Comparison of ENCODE assay signal across 11 cellular contexts in the genomic region with DNA sequence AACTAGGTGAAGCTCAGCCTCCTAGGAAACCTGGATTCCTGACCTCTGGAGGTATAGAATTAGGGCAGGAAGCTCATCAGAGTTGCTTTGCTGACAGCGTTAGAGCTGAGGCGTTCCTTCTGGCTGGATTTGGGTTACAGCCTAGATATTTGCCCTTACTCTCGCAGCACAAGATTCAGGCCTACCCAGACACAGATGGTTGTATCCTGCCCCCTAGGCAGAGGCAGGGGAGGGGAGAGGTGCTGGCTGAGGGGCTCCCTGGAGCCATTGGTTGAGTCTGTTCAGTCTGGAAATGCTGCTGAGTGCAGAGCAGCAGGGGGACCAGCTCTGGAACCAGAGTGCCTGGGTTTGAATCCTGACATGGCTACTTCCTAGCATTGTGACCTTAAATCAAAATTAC.
DNase-seq lines count a peak whose midpoint lies in the region; ATAC-seq and TF ChIP-seq lines count a peak whose summit lies in the region.
"Had no signal": no experiment of that assay in that cellular context is flagged by ENCODE, and none has a peak within 500 bp of the region (broad histone marks: within the 10 kb centered on the region; RNA-seq: fewer than 3 reads in every experiment).

No MANE protein-coding gene starts in this region.

- H3K9me3 Mint-ChIP-seq in CD4-positive, CD25-positive, alpha-beta regulatory T cell = no peaks in the 10 kb centered on the region
- no peaks in the 10 kb centered on the region for H3K9me3 Mint-ChIP-seq in progenitor cell of endocrine pancreas (ENCODE audit: low read depth)
- no peaks in the 10 kb centered on the region for H3K9me3 Mint-ChIP-seq in T-helper 2 cell treated with Interferon-gamma antibody and Interleukin-4, amounts not matched to agents 5 μg/mL and 100 μg/mL, for 36 hours
- H3K9me3 Mint-ChIP-seq: activated naive CD4-positive, alpha-beta T cell treated with anti-CD3 and anti-CD28 coated beads, Interleukin-2, amount 50 U/mL, for 72 hours had no signal

- no peaks in the 10 kb centered on the region for H3K36me3 ChIP-seq in CD4-positive, CD25-positive, alpha-beta regulatory T cell (ENCODE audit: control insufficient read depth, insufficient read depth, low read length)

- H3K4me1 ChIP-seq in CD4-positive, CD25-positive, alpha-beta regulatory T cell (ENCODE audit: control insufficient read depth, insufficient read depth, low read length, poor library complexity, severe bottlenecking) = peaks cover 60% of the 10 kb centered on the region

- H3K4me1 Mint-ChIP-seq in CD4-positive, CD25-positive, alpha-beta regulatory T cell = peaks cover 22 to 86% (median 63%) of the 10 kb centered on the region in 4 donors
- H3K4me1 Mint-ChIP-seq in progenitor cell of endocrine pancreas (ENCODE audit: low read depth) = peaks cover 7% of the 10 kb centered on the region
- peaks cover 54% of the 10 kb centered on the region for H3K4me1 Mint-ChIP-seq in T-helper 2 cell treated with Interferon-gamma antibody and Interleukin-4, amounts not matched to agents 5 μg/mL and 100 μg/mL, for 36 hours (ENCODE audit: low read depth)

- ATAC-seq in CD4-positive, CD25-positive, alpha-beta regulatory T cell (ENCODE audit: low read depth in 2 of 2) = no peak
- no peak for ATAC-seq in omental fat pad (ENCODE audit: low FRiP score)
- ATAC-seq: activated naive CD4-positive, alpha-beta T cell treated with anti-CD3 and anti-CD28 coated beads, Interleukin-2, amount 50 U/mL, for 72 hours had no signal

- H3K36me3 Mint-ChIP-seq in CD4-positive, CD25-positive, alpha-beta regulatory T cell = no peaks in the 10 kb centered on the region
- no peaks in the 10 kb centered on the region for H3K36me3 Mint-ChIP-seq in progenitor cell of endocrine pancreas (ENCODE audit: insufficient read depth)
- H3K36me3 Mint-ChIP-seq in T-helper 2 cell treated with Interferon-gamma antibody and Interleukin-4, amounts not matched to agents 5 μg/mL and 100 μg/mL, for 36 hours (ENCODE audit: low read depth) = peaks cover 5% of the 10 kb centered on the region
- H3K36me3 Mint-ChIP-seq: activated naive CD4-positive, alpha-beta T cell treated with anti-CD3 and anti-CD28 coated beads, Interleukin-2, amount 50 U/mL, for 72 hours had no signal

- peak overlapping the region in 2 of 3 donors; percentile 77 to 91 for H3K27ac Mint-ChIP-seq in CD4-positive, CD25-positive, alpha-beta regulatory T cell
- peak overlapping the region; percentile 48 for H3K27ac Mint-ChIP-seq in progenitor cell of endocrine pancreas
- no peak overlapping the region for H3K27ac Mint-ChIP-seq in T-helper 2 cell treated with Interferon-gamma antibody and Interleukin-4, amounts not matched to agents 5 μg/mL and 100 μg/mL, for 36 hours

- CTCF ChIA-PET in RWPE1 (lab: Yijun Ruan, JAX) = interaction anchor here (0.7 kb wide), 1 partner anchor 46 kb away, joined by 3 read pairs; no protein-coding TSS in a partner anchor

- H3K27ac ChIP-seq in CD4-positive, CD25-positive, alpha-beta regulatory T cell (ENCODE audit: insufficient read depth, low read length, poor library complexity, severe bottlenecking) = peak overlapping the region; percentile 11
- peak overlapping the region; percentile 80 for H3K27ac ChIP-seq in RWPE1

- no peaks in the 10 kb centered on the region for H3K9me3 ChIP-seq in CD4-positive, CD25-positive, alpha-beta regulatory T cell (ENCODE audit: control insufficient read depth in 2 of 2, low read length in 2 of 2)

- H3K4me3 Mint-ChIP-seq in CD4-positive, CD25-positive, alpha-beta regulatory T cell = no peak overlapping the region
- no peak overlapping the region for H3K4me3 Mint-ChIP-seq in progenitor cell of endocrine pancreas (ENCODE audit: low read depth)
- no peak overlapping the region for H3K4me3 Mint-ChIP-seq in T-helper 2 cell treated with Interferon-gamma antibody and Interleukin-4, amounts not matched to agents 5 μg/mL and 100 μg/mL, for 36 hours

- H3K27me3 ChIP-seq in CD4-positive, CD25-positive, alpha-beta regulatory T cell (ENCODE audit: control insufficient read depth, insufficient read depth, low read length) = no peaks in the 10 kb centered on the region

- TF ChIP-seq CTCF in RWPE1 (conservative IDR thresholded peaks at IDR 0.05; ENCODE audit: low read depth) = no peak
- TF ChIP-seq CTCF in fibroblast of pulmonary artery (IDR thresholded peaks at IDR 0.05; ENCODE audit: low read length, missing control alignments) = no peak
- no peak for TF ChIP-seq CTCF in progenitor cell of endocrine pancreas (IDR thresholded peaks at IDR 0.05; ENCODE audit: unreplicated experiment)
- TF ChIP-seq CTCF in omental fat pad (IDR thresholded peaks at IDR 0.05) = no peak

- no peak for TF ChIP-seq POLR2A in erythroblast (IDR thresholded peaks at IDR 0.05; ENCODE audit: low read length)

- DNase-seq in CD4-positive, CD25-positive, alpha-beta regulatory T cell = no peak
- DNase-seq in RWPE1 (ENCODE audit: low spot score) = no peak
- DNase-seq in fibroblast of pulmonary artery (ENCODE audit: low read depth) = peak; percentile 25
- DNase-seq in progenitor cell of endocrine pancreas (ENCODE audit: low spot score, unreplicated experiment) = no peak
- DNase-seq in Ammon's horn (ENCODE audit: low spot score) = no peak
- DNase-seq in T-helper 2 cell treated with Interferon-gamma antibody and Interleukin-4, amounts not matched to agents 5 μg/mL and 100 μg/mL, for 36 hours (ENCODE audit: low spot score) = no peak
- DNase-seq in omental fat pad (ENCODE audit: low spot score) = no peak
- DNase-seq in erythroblast (lab: John Stamatoyannopoulos, UW) = no peak
- DNase-seq: GOT3, retina had no signal

- no peaks in the 10 kb centered on the region for H3K27me3 Mint-ChIP-seq in CD4-positive, CD25-positive, alpha-beta regulatory T cell
- H3K27me3 Mint-ChIP-seq in progenitor cell of endocrine pancreas = no peaks in the 10 kb centered on the region
- H3K27me3 Mint-ChIP-seq in T-helper 2 cell treated with Interferon-gamma antibody and Interleukin-4, amounts not matched to agents 5 μg/mL and 100 μg/mL, for 36 hours (ENCODE audit: low read depth) = no peaks in the 10 kb centered on the region

- POLR2A ChIA-PET in RWPE1 (lab: Yijun Ruan, JAX; ENCODE audit: low non-redundant PET) = no interaction called here

- no peak overlapping the region for H3K4me3 ChIP-seq in CD4-positive, CD25-positive, alpha-beta regulatory T cell (ENCODE audit: low read depth, low read length)
- no peak overlapping the region for H3K4me3 ChIP-seq in fibroblast of pulmonary artery (replicated peaks; ENCODE audit: low read depth, low read length)
